ENCODE assay signal across 12 cellular contexts in genomic region chr2:119174993-119175347, GRCh38. TPM values are rescaled to one million over a fixed set of nuclear protein-coding genes. Genes with fewer than 3 reads are reported as not detected.
"Had no signal": no experiment of that assay in that cellular context is flagged by ENCODE, and none has a peak within 500 bp of the region (broad histone marks: within the 10 kb centered on the region; RNA-seq: fewer than 3 reads in every experiment).

No MANE protein-coding gene starts in this region.

- H3K27me3 Mint-ChIP-seq: activated CD4-positive, alpha-beta memory T cell treated with anti-CD3 and anti-CD28 coated beads for 36 hours; activated CD4-positive, alpha-beta T cell treated with anti-CD3 and anti-CD28 coated beads, Interleukin-2, amount 10 ng/mL, durations not matched to agents 7 days and 5 days; activated naive CD8-positive, alpha-beta T cell treated with anti-CD3 and anti-CD28 coated beads for 36 hours had no signal

- H3K27ac Mint-ChIP-seq: activated CD4-positive, alpha-beta memory T cell treated with anti-CD3 and anti-CD28 coated beads for 36 hours; activated CD4-positive, alpha-beta T cell treated with anti-CD3 and anti-CD28 coated beads, Interleukin-2, amount 10 ng/mL, durations not matched to agents 7 days and 5 days; activated naive CD4-positive, alpha-beta T cell treated with anti-CD3 and anti-CD28 coated beads, Interleukin-2, amount 10 ng/mL, durations not matched to agents 7 days and 5 days; activated naive CD8-positive, alpha-beta T cell treated with anti-CD3 and anti-CD28 coated beads for 36 hours; activated T-cell treated with anti-CD3 and anti-CD28 coated beads, Interleukin-2, amount 50 U/mL, for 72 hours; activated T-helper 2 cell treated with anti-CD3 and anti-CD28 coated beads, Interferon-gamma antibody, Interleukin-2, Interleukin-4, amounts not matched to agents 10 μg/mL and 5 μg/mL and 100 μg/mL, durations not matched to agents 14 hours and 24 hours and 36 hours had no signal

- H3K36me3 Mint-ChIP-seq: activated CD4-positive, alpha-beta memory T cell treated with anti-CD3 and anti-CD28 coated beads for 36 hours; activated naive CD4-positive, alpha-beta T cell treated with anti-CD3 and anti-CD28 coated beads, Interleukin-2, amount 10 ng/mL, durations not matched to agents 7 days and 5 days; activated naive CD8-positive, alpha-beta T cell treated with anti-CD3 and anti-CD28 coated beads for 36 hours; T-cell had no signal

- H3K4me3 Mint-ChIP-seq: activated CD4-positive, alpha-beta memory T cell treated with anti-CD3 and anti-CD28 coated beads for 36 hours; activated CD4-positive, alpha-beta T cell treated with anti-CD3 and anti-CD28 coated beads, Interleukin-2, amount 10 ng/mL, durations not matched to agents 7 days and 5 days; activated naive CD4-positive, alpha-beta T cell treated with anti-CD3 and anti-CD28 coated beads, Interleukin-2, amount 10 ng/mL, durations not matched to agents 7 days and 5 days; activated naive CD8-positive, alpha-beta T cell treated with anti-CD3 and anti-CD28 coated beads for 36 hours; activated T-cell treated with anti-CD3 and anti-CD28 coated beads, Interleukin-2, amount 50 U/mL, for 72 hours; T-cell had no signal

- H3K4me1 Mint-ChIP-seq: activated CD4-positive, alpha-beta T cell treated with anti-CD3 and anti-CD28 coated beads, Interleukin-2, amount 10 ng/mL, durations not matched to agents 7 days and 5 days; activated naive CD4-positive, alpha-beta T cell treated with anti-CD3 and anti-CD28 coated beads, Interleukin-2, amount 10 ng/mL, durations not matched to agents 7 days and 5 days; activated naive CD8-positive, alpha-beta T cell treated with anti-CD3 and anti-CD28 coated beads for 36 hours; T-cell had no signal

- DNase-seq: SIG-M5, T1000 had no signal

- H3K9me3 Mint-ChIP-seq: activated CD4-positive, alpha-beta memory T cell treated with anti-CD3 and anti-CD28 coated beads for 36 hours; activated CD4-positive, alpha-beta T cell treated with anti-CD3 and anti-CD28 coated beads, Interleukin-2, amount 10 ng/mL, durations not matched to agents 7 days and 5 days; activated naive CD4-positive, alpha-beta T cell treated with anti-CD3 and anti-CD28 coated beads, Interleukin-2, amount 10 ng/mL, durations not matched to agents 7 days and 5 days; activated naive CD8-positive, alpha-beta T cell treated with anti-CD3 and anti-CD28 coated beads for 36 hours; activated T-cell treated with anti-CD3 and anti-CD28 coated beads, Interleukin-2, amount 50 U/mL, for 72 hours; activated T-helper 2 cell treated with anti-CD3 and anti-CD28 coated beads, Interferon-gamma antibody, Interleukin-2, Interleukin-4, amounts not matched to agents 10 μg/mL and 5 μg/mL and 100 μg/mL, durations not matched to agents 14 hours and 24 hours and 36 hours; T-cell had no signal

RNA-seq across cellular contexts. Expression of gene C1QL2, which starts 16.4 kb away (rescaled TPM):
- total RNA-seq: activated CD4-positive, alpha-beta memory T cell treated with anti-CD3 and anti-CD28 coated beads for 36 hours; activated CD4-positive, alpha-beta T cell treated with anti-CD3 and anti-CD28 coated beads, Interleukin-2, amount 10 ng/mL, durations not matched to agents 7 days and 5 days; activated naive CD8-positive, alpha-beta T cell treated with anti-CD3 and anti-CD28 coated beads for 36 hours; activated T-cell treated with anti-CD3 and anti-CD28 coated beads, Interleukin-2, amount 50 U/mL, for 72 hours; activated T-helper 2 cell treated with anti-CD3 and anti-CD28 coated beads, Interferon-gamma antibody, Interleukin-2, Interleukin-4, amounts not matched to agents 10 μg/mL and 5 μg/mL and 100 μg/mL, durations not matched to agents 14 hours and 24 hours and 36 hours; cardiac septum; colonic mucosa; LHCN-M2; T-cell had no signal
